ENCODE assay signal across 8 cellular contexts in genomic region chr14:105059035-105059916, GRCh38. TPM values are rescaled to one million over a fixed set of nuclear protein-coding genes. Genes with fewer than 3 reads are reported as not detected.
A peak's percentile ranks its signal among the peaks of the same experiment; 100 is the strongest.
DNase-seq lines count a peak whose midpoint lies in the region; ATAC-seq and TF ChIP-seq lines count a peak whose summit lies in the region.
"Had no signal": no experiment of that assay in that cellular context is flagged by ENCODE, and none has a peak within 500 bp of the region (broad histone marks: within the 10 kb centered on the region; RNA-seq: fewer than 3 reads in every experiment).

No MANE protein-coding gene starts in this region.

- peak; percentile 46 for DNase-seq in activated T-cell treated with anti-CD3 and anti-CD28 coated beads for 48 hours (ENCODE audit: low read depth)
- peak in 2 of 3 donors; percentile 66 to 73 for DNase-seq in right cardiac atrium
- no peak for DNase-seq in NOMO-1 treated with DMSO at 0.1 percent for 48 hours (lab: John Stamatoyannopoulos, UW; ENCODE audit: unreplicated experiment)
- no peak for DNase-seq in SKM-1 (lab: John Stamatoyannopoulos, UW; ENCODE audit: unreplicated experiment)

- peak; percentile 32; the same call in 1 of the 2 replicates for TF ChIP-seq CTCF in Loucy (conservative IDR thresholded peaks at IDR 0.05; ENCODE audit: low read length)

- peak overlapping the region; percentile 47 for H3K4me3 ChIP-seq in Loucy (ENCODE audit: low read length, poor library complexity, severe bottlenecking)
- no peak overlapping the region for H3K4me3 ChIP-seq in right cardiac atrium (ENCODE audit: low read length)
- H3K4me3 ChIP-seq: SK-N-MC had no signal

- H3K4me3 Mint-ChIP-seq in stimulated activated memory B cell treated with anti-CD40 and anti-IgM and Interleukin-4, amounts not matched to agents 10 μg/mL and 1 μg/mL and 100 μg/mL, for 72 hours = peak overlapping the region; percentile 44

- no peaks in the 10 kb centered on the region for H3K9me3 Mint-ChIP-seq in stimulated activated memory B cell treated with anti-CD40 and anti-IgM and Interleukin-4, amounts not matched to agents 10 μg/mL and 1 μg/mL and 100 μg/mL, for 72 hours

- no peaks in the 10 kb centered on the region for H3K9me2 ChIP-seq in Loucy (replicated peaks; ENCODE audit: low read depth, low read length)

- H3K27me3 Mint-ChIP-seq in stimulated activated memory B cell treated with anti-CD40 and anti-IgM and Interleukin-4, amounts not matched to agents 10 μg/mL and 1 μg/mL and 100 μg/mL, for 72 hours = no peaks in the 10 kb centered on the region

- no peaks in the 10 kb centered on the region for H3F3A ChIP-seq in Loucy (ENCODE audit: low read depth)

- peaks cover 61% of the 10 kb centered on the region for H3K4me1 Mint-ChIP-seq in stimulated activated memory B cell treated with anti-CD40 and anti-IgM and Interleukin-4, amounts not matched to agents 10 μg/mL and 1 μg/mL and 100 μg/mL, for 72 hours

- peaks cover 36% of the 10 kb centered on the region for H3K4me1 ChIP-seq in Loucy (ENCODE audit: insufficient read depth, low read length, poor library complexity, severe bottlenecking)
- peaks cover 8% of the 10 kb centered on the region for H3K4me1 ChIP-seq in right cardiac atrium (ENCODE audit: control insufficient read depth, insufficient read depth, low read length)

- intact Hi-C loops in right cardiac atrium (cut with DNase I) = no loop called here

- peaks cover 3% of the 10 kb centered on the region; the same call in 1 of the 2 replicates for H3K79me2 ChIP-seq in Loucy (ENCODE audit: insufficient read depth, low read length)

- ATAC-seq in right cardiac atrium (peak in 1 of 2 donors; percentile 39), HG03159 (IDR thresholded peaks at IDR 0.05; ENCODE audit: unreplicated experiment) (no peak)
- ATAC-seq in stimulated activated memory B cell treated with anti-CD40 and anti-IgM and Interleukin-4, amounts not matched to agents 10 μg/mL and 1 μg/mL and 100 μg/mL, for 72 hours = no peak

- H3K36me3 ChIP-seq in Loucy (ENCODE audit: insufficient read depth, low read length) = no peaks in the 10 kb centered on the region

- H3K27ac Mint-ChIP-seq in stimulated activated memory B cell treated with anti-CD40 and anti-IgM and Interleukin-4, amounts not matched to agents 10 μg/mL and 1 μg/mL and 100 μg/mL, for 72 hours = peak overlapping the region; percentile 94

- no peaks in the 10 kb centered on the region for H3K9me3 ChIP-seq in Loucy (ENCODE audit: insufficient read depth, low read depth, low read length)
- H3K9me3 ChIP-seq in right cardiac atrium (ENCODE audit: control insufficient read depth, low read length) = no peaks in the 10 kb centered on the region

- H4K20me1 ChIP-seq in Loucy (ENCODE audit: insufficient read depth, low read length, poor library complexity, severe bottlenecking) = no peaks in the 10 kb centered on the region

- H3K9ac ChIP-seq in Loucy (ENCODE audit: low read depth, low read length, poor library complexity, severe bottlenecking) = peak overlapping the region; percentile 70

- no peak overlapping the region for H3K27ac ChIP-seq in right cardiac atrium (ENCODE audit: low read length)
- H3K27ac ChIP-seq: SK-N-MC had no signal

- no peaks in the 10 kb centered on the region for H3K27me3 ChIP-seq in Loucy (ENCODE audit: insufficient read depth, low read length, poor library complexity, severe bottlenecking)
- H3K27me3 ChIP-seq in right cardiac atrium (ENCODE audit: control insufficient read depth, insufficient read depth) = no peaks in the 10 kb centered on the region

- WGBS in right cardiac atrium = 62% methylated on average over 22 of the region's 22 CpGs

- no peak overlapping the region for H2AFZ ChIP-seq in Loucy (ENCODE audit: low read length)

- H3K4me2 ChIP-seq in Loucy (ENCODE audit: low read depth, low read length, poor library complexity, severe bottlenecking) = peak overlapping the region; percentile 67

- peaks cover 32% of the 10 kb centered on the region for H3K36me3 Mint-ChIP-seq in stimulated activated memory B cell treated with anti-CD40 and anti-IgM and Interleukin-4, amounts not matched to agents 10 μg/mL and 1 μg/mL and 100 μg/mL, for 72 hours

RNA-seq across cellular contexts. Expression of gene GPR132, which starts 6.0 kb away (rescaled TPM):
- total RNA-seq in right cardiac atrium = under 1 TPM; 0.62 to 0.80 (median 0.73) TPM
- polyA plus RNA-seq in right cardiac atrium = 0.32 TPM

RNA-seq across cellular contexts. Expression of gene CDCA4, which starts 38.4 kb away (rescaled TPM):
- total RNA-seq in right cardiac atrium = 1 to 10 TPM; 2.9 to 3.9 (median 3.3) TPM
- 2.5 TPM for polyA plus RNA-seq in right cardiac atrium

Comparison
In these comparisons a context has a peak if more than half of its experiments do, and no peak if none do; other contexts are left out.
1. DNase-seq: peak in activated T-cell treated with anti-CD3 and anti-CD28 coated beads for 48 hours (single experiment) and right cardiac atrium (2 of 3); none in NOMO-1 treated with DMSO at 0.1 percent for 48 hours (single experiment) and SKM-1 (single experiment).